ENCODE assay signal across 9 cellular contexts in the genomic region with DNA sequence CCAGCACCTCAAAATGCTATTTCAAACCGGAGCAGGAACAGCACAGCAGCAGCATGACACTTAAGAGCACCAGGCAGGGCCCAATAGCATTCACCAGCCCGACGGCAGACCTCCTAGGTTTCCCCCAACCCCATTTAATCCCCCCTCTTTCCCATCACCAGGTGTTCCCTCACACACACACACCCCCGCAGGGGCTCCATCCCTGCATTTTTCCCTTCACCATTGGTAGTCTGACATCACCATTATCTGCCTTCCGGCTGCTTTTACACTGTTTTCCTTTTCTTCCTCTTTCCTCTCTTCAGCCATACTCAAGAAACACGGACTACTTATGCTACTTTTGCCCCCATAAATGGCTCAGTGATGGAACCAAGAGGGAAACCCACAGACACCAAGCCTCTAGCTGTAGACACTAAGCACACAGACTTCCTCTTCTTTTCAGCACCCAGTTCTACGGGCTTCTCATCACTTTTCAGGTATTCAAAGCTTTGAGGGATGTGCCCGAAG.
DNase-seq lines count a peak whose midpoint lies in the region; ATAC-seq, FAIRE-seq and TF ChIP-seq lines count a peak whose summit lies in the region.
"Had no signal": no experiment of that assay in that cellular context is flagged by ENCODE, and none has a peak within 500 bp of the region (broad histone marks: within the 10 kb centered on the region; RNA-seq: fewer than 3 reads in every experiment).

No MANE protein-coding gene starts in this region.

- H3K9ac ChIP-seq in adipocyte (ENCODE audit: low read length) (peak overlapping the region; percentile 86), kidney (ENCODE audit: low read length in 2 of 2) (peak overlapping the region; percentile 77 to 82)

- H3K4me3 ChIP-seq in adipocyte (ENCODE audit: low read length) (peak overlapping the region; percentile 98), kidney (ENCODE audit: low read length in 2 of 2) (peak overlapping the region; percentile 91 to 97), tibial nerve (peak overlapping the region; percentile 47 to 96 (median 74))

- H3K4me1 ChIP-seq in adipocyte (ENCODE audit: control insufficient read depth, insufficient read depth, low read length), result peaks cover 21% of the 10 kb centered on the region
- H3K4me1 ChIP-seq in kidney (ENCODE audit: control insufficient read depth in 1 of 2, insufficient read depth in 1 of 2, low read depth in 1 of 2, low read length in 2 of 2), result peaks cover 0 to 4% of the 10 kb centered on the region in 2 donors
- peaks cover 0 to 35% (median 5%) of the 10 kb centered on the region in 4 donors for H3K4me1 ChIP-seq in tibial nerve

- no peak for TF ChIP-seq CTCF in kidney (IDR thresholded peaks at IDR 0.05; ENCODE audit: borderline replicate concordance, extremely low read depth, insufficient read depth)
- no peak for TF ChIP-seq CTCF in tibial nerve (IDR thresholded peaks at IDR 0.05)

- peaks cover 70% of the 10 kb centered on the region for H3K27me3 Mint-ChIP-seq in activated CD4-positive, alpha-beta T cell treated with anti-CD3 and anti-CD28 coated beads, Interleukin-2, amount 10 ng/mL, durations not matched to agents 24 days and 14 days

- H3K27ac ChIP-seq in kidney (ENCODE audit: low read depth in 2 of 2, low read length in 2 of 2), result no peak overlapping the region
- H3K27ac ChIP-seq in tibial nerve, result peak overlapping the region in 2 of 4 donors; percentile 89 to 92

- no peaks in the 10 kb centered on the region for H3K36me3 Mint-ChIP-seq in activated CD4-positive, alpha-beta T cell treated with anti-CD3 and anti-CD28 coated beads, Interleukin-2, amount 10 ng/mL, durations not matched to agents 24 days and 14 days (ENCODE audit: low read depth)

- intact Hi-C loops in activated CD4-positive, alpha-beta T cell treated with anti-CD3 and anti-CD28 coated beads, Interleukin-2, amount 10 ng/mL, durations not matched to agents 24 days and 14 days (cut with micrococcal nuclease), result loop anchor here (5.0 kb wide), 1 partner anchor 219 kb away; a partner anchor contains a TSS
- intact Hi-C loops in kidney (cut with DNase I), result no loop called here

- H3K4me3 Mint-ChIP-seq in activated CD4-positive, alpha-beta T cell treated with anti-CD3 and anti-CD28 coated beads, Interleukin-2, amount 10 ng/mL, durations not matched to agents 24 days and 14 days, result peak overlapping the region; percentile 89

- no peak for DNase-seq in activated CD4-positive, alpha-beta T cell treated with anti-CD3 and anti-CD28 coated beads, Interleukin-2, amount 10 ng/mL, durations not matched to agents 24 days and 14 days
- no peak for DNase-seq in activated CD4-positive, alpha-beta T cell treated with anti-CD3 and anti-CD28 coated beads, Interleukin-2, amount 50 U/mL, for 1 hour
- DNase-seq in adipocyte (ENCODE audit: low read depth) (no peak), kidney (no peak), tibial nerve (ENCODE audit: low spot score in 2 of 2) (no peak)
- DNase-seq in stimulated activated CD4-positive, alpha-beta T cell treated with anti-CD3 and anti-CD28 coated beads, Interleukin-1b, Interleukin-23, amount 100 ng/mL, for 48 hours, result no peak
- DNase-seq: DND-41 had no signal

- no peak overlapping the region for H3K27ac Mint-ChIP-seq in activated CD4-positive, alpha-beta T cell treated with anti-CD3 and anti-CD28 coated beads, Interleukin-2, amount 10 ng/mL, durations not matched to agents 24 days and 14 days

- peaks cover 15% of the 10 kb centered on the region for H3K4me1 Mint-ChIP-seq in activated CD4-positive, alpha-beta T cell treated with anti-CD3 and anti-CD28 coated beads, Interleukin-2, amount 10 ng/mL, durations not matched to agents 24 days and 14 days

- WGBS in tibial nerve, 2 donors, result 12 to 15% methylated on average over 8 of the region's 8 CpGs

- no peak for TF ChIP-seq POLR2A in tibial nerve (IDR thresholded peaks at IDR 0.05)

- H3K36me3 ChIP-seq in adipocyte (ENCODE audit: control insufficient read depth, insufficient read depth, low read length, severe bottlenecking), result no peaks in the 10 kb centered on the region
- H3K36me3 ChIP-seq in kidney (ENCODE audit: control insufficient read depth in 1 of 2, insufficient read depth in 2 of 2, low read length in 2 of 2), result no peaks in the 10 kb centered on the region
- H3K36me3 ChIP-seq in tibial nerve, result no peaks in the 10 kb centered on the region

- H3K27me3 ChIP-seq in adipocyte (replicated peaks; ENCODE audit: control insufficient read depth, insufficient read depth, low read length), result no peaks in the 10 kb centered on the region
- no peaks in the 10 kb centered on the region for H3K27me3 ChIP-seq in tibial nerve

- H3K9me3 Mint-ChIP-seq in activated CD4-positive, alpha-beta T cell treated with anti-CD3 and anti-CD28 coated beads, Interleukin-2, amount 10 ng/mL, durations not matched to agents 24 days and 14 days, result no peaks in the 10 kb centered on the region

- no peak for TF ChIP-seq EP300 in tibial nerve (IDR thresholded peaks at IDR 0.05)

- FAIRE-seq in kidney (lab: Jason Lieb, UNC), result no peak

- H3K9me3 ChIP-seq in adipocyte (ENCODE audit: control insufficient read depth, low read length) (no peaks in the 10 kb centered on the region), kidney (ENCODE audit: control insufficient read depth in 1 of 2, low read length in 2 of 2) (no peaks in the 10 kb centered on the region), tibial nerve (peaks cover 0 to 4% (median 0%) of the 10 kb centered on the region in 4 donors)

- ATAC-seq in GM18909 (IDR thresholded peaks at IDR 0.05; ENCODE audit: poor library complexity, unreplicated experiment), result no peak
- ATAC-seq in GM18867 (IDR thresholded peaks at IDR 0.05; ENCODE audit: unreplicated experiment), result no peak
